Comparison of ENCODE assay signal across 8 cellular contexts in genomic region chr18:55522011-55522410, GRCh38.
DNase-seq lines count a peak whose midpoint lies in the region; ATAC-seq and TF ChIP-seq lines count a peak whose summit lies in the region.

No MANE protein-coding gene starts in this region.

- no peaks in the 10 kb centered on the region for H3K27me3 ChIP-seq in RWPE2 (ENCODE audit: insufficient read depth, poor library complexity, severe bottlenecking)

- no peak for TF ChIP-seq POLR2A in lower leg skin (IDR thresholded peaks at IDR 0.05)

- H3K4me3 ChIP-seq in RWPE2 (ENCODE audit: severe bottlenecking) (no peak overlapping the region), lower leg skin (ENCODE audit: low read depth, poor library complexity, severe bottlenecking) (no peak overlapping the region)

- DNase-seq in DMS53 treated with DMSO at 0.1 percent for 48 hours (lab: John Stamatoyannopoulos, UW; ENCODE audit: unreplicated experiment) (peak; percentile 17), RWPE2 (ENCODE audit: low spot score) (no peak), inferior parietal cortex (ENCODE audit: extremely low spot score) (peak; percentile 69), ureter (ENCODE audit: low spot score) (no peak), lower leg skin (ENCODE audit: low spot score in 2 of 2) (no peak)

- intact Hi-C loops in lower leg skin (cut with DNase I; ENCODE audit: low total_unique reads) = no loop called here

- no peak overlapping the region for H3K27ac ChIP-seq in RWPE2 (ENCODE audit: poor library complexity, severe bottlenecking)

- H3K4me1 ChIP-seq in RWPE2 (ENCODE audit: insufficient read depth, poor library complexity, severe bottlenecking) = no peaks in the 10 kb centered on the region

- no peaks in the 10 kb centered on the region for H3K36me3 ChIP-seq in RWPE2 (ENCODE audit: low read depth)

- peak; percentile 61 for ATAC-seq in GM19463 (IDR thresholded peaks at IDR 0.05; ENCODE audit: unreplicated experiment)
- no peak for ATAC-seq in RWPE2 (ENCODE audit: low read depth)
- ATAC-seq in GM21447 (IDR thresholded peaks at IDR 0.05; ENCODE audit: unreplicated experiment) = no peak
- ATAC-seq in HG02798 (IDR thresholded peaks at IDR 0.05; ENCODE audit: poor library complexity, unreplicated experiment) = no peak

- TF ChIP-seq CTCF in RWPE2 (IDR thresholded peaks at IDR 0.05; ENCODE audit: poor library complexity, severe bottlenecking) (peak; percentile 24), lower leg skin (IDR thresholded peaks at IDR 0.05) (no peak)

- no peaks in the 10 kb centered on the region for H3K9me3 ChIP-seq in RWPE2 (ENCODE audit: severe bottlenecking)

- WGBS in lower leg skin, 2 donors = 74% methylated on average over 3 of the region's 3 CpGs

Comparison
In these comparisons a context has a peak if more than half of its experiments do, and no peak if none do; other contexts are left out.
1. DNase-seq: peak in DMS53 treated with DMSO at 0.1 percent for 48 hours (single experiment) and inferior parietal cortex (single experiment); none in RWPE2 (single experiment), ureter (single experiment) and lower leg skin (0 of 2).